ENCODE assay signal across 17 cellular contexts in genomic region chr2:157172239-157172638, GRCh38.
DNase-seq lines count a peak whose midpoint lies in the region; ATAC-seq and TF ChIP-seq lines count a peak whose summit lies in the region.
"Had no signal": no experiment of that assay in that cellular context is flagged by ENCODE, and none has a peak within 500 bp of the region (broad histone marks: within the 10 kb centered on the region; RNA-seq: fewer than 3 reads in every experiment).

No MANE protein-coding gene starts in this region.

- TF ChIP-seq CTCF in AG10803 (conservative IDR thresholded peaks at IDR 0.05; ENCODE audit: low read length) (no peak), PC-3 (conservative IDR thresholded peaks at IDR 0.05; ENCODE audit: low read depth, low read length) (no peak), MM.1S (IDR thresholded peaks at IDR 0.05; ENCODE audit: low read length) (no peak)

- H3K14ac ChIP-seq in mesenchymal stem cell (ENCODE audit: low read length in 2 of 2) = no peak overlapping the region

- no peak overlapping the region for H3K23ac ChIP-seq in mesenchymal stem cell (ENCODE audit: low read length in 2 of 2)

- CTCF ChIA-PET in PC-3 (lab: Charles Lee) = no interaction called here

- H3K4me1 ChIP-seq in PC-3 (ENCODE audit: insufficient read depth, low read length) = peaks cover 23% of the 10 kb centered on the region
- H3K4me1 ChIP-seq in mesenchymal stem cell (ENCODE audit: control insufficient read depth, insufficient read depth, low read depth, low read length) = peaks cover 2% of the 10 kb centered on the region
- H3K4me1 ChIP-seq in MM.1S (ENCODE audit: low read length) = no peaks in the 10 kb centered on the region
- H3K4me1 ChIP-seq: BLaER1 had no signal

- H3K4me3 ChIP-seq in AG10803 (ENCODE audit: low read length) (no peak overlapping the region), PC-3 (ENCODE audit: low read length) (no peak overlapping the region), mesenchymal stem cell (ENCODE audit: insufficient read depth in 1 of 2, low read depth in 1 of 2, low read length in 2 of 2) (no peak overlapping the region), MM.1S (ENCODE audit: low read length) (no peak overlapping the region)
- H3K4me3 ChIP-seq: BLaER1, PC-9, SK-N-MC had no signal

- no peaks in the 10 kb centered on the region for H3K79me1 ChIP-seq in mesenchymal stem cell (replicated peaks; ENCODE audit: low read length, poor library complexity, severe bottlenecking)

- no peaks in the 10 kb centered on the region for H3K79me2 ChIP-seq in PC-3 (ENCODE audit: low read length)
- no peaks in the 10 kb centered on the region for H3K79me2 ChIP-seq in MM.1S (ENCODE audit: low read length)

- H3K18ac ChIP-seq in mesenchymal stem cell (ENCODE audit: low read depth in 1 of 2, low read length in 2 of 2) = no peak overlapping the region

- no peak overlapping the region for H2BK15ac ChIP-seq in mesenchymal stem cell (ENCODE audit: low read depth, poor library complexity, severe bottlenecking)

- DNase-seq in AG10803 (ENCODE audit: low read depth) (peak; percentile 42), PC-3 (peak; percentile 43), epithelial cell of prostate (ENCODE audit: low read depth, low spot score) (peak; percentile 50), mesenchymal stem cell (peak; percentile 25), NCI-H1417 treated with DMSO at 0.1 percent for 48 hours (lab: John Stamatoyannopoulos, UW) (no peak), MM.1S (no peak)
- DNase-seq: CD8-positive, alpha-beta memory T cell; DND-41; GF-D8; NCI-H1105; NCI-H187; NCI-H748 treated with DMSO at 0.1 percent for 48 hours; PC-9 had no signal

- H2BK5ac ChIP-seq in mesenchymal stem cell (ENCODE audit: low read depth, low read length, poor library complexity, severe bottlenecking) = no peak overlapping the region

- no peak overlapping the region for H2BK12ac ChIP-seq in mesenchymal stem cell (ENCODE audit: low read length in 2 of 2)

- H3K36me3 ChIP-seq in PC-3 (ENCODE audit: low read depth, low read length) (no peaks in the 10 kb centered on the region), mesenchymal stem cell (ENCODE audit: control insufficient read depth in 1 of 2, insufficient read depth in 2 of 2, low read depth in 1 of 2, low read length in 2 of 2) (no peaks in the 10 kb centered on the region), MM.1S (replicated peaks; ENCODE audit: insufficient read depth, low read length) (no peaks in the 10 kb centered on the region)
- H3K36me3 ChIP-seq: BLaER1 had no signal

- POLR2A ChIA-PET in PC-3 (lab: Charles Lee; ENCODE audit: unreplicated experiment) = no interaction called here

- H3K9me2 ChIP-seq in PC-3 (replicated peaks; ENCODE audit: low read length) = no peaks in the 10 kb centered on the region
- no peaks in the 10 kb centered on the region for H3K9me2 ChIP-seq in MM.1S (replicated peaks; ENCODE audit: insufficient read depth, low read length)

- no peaks in the 10 kb centered on the region for H3K9me3 ChIP-seq in PC-3 (ENCODE audit: low read length)
- peaks cover 3% of the 10 kb centered on the region for H3K9me3 ChIP-seq in mesenchymal stem cell (ENCODE audit: control insufficient read depth, low read length)
- no peaks in the 10 kb centered on the region for H3K9me3 ChIP-seq in MM.1S (replicated peaks; ENCODE audit: insufficient read depth, low read length)
- H3K9me3 ChIP-seq: BLaER1 had no signal

- no peak overlapping the region for H4K8ac ChIP-seq in mesenchymal stem cell (ENCODE audit: low read length)

- H2BK120ac ChIP-seq in mesenchymal stem cell (ENCODE audit: low read depth, low read length) = no peak overlapping the region

- no peak overlapping the region for H3K4ac ChIP-seq in mesenchymal stem cell (ENCODE audit: low read depth in 1 of 2, low read length in 2 of 2)

- H3K27ac ChIP-seq in PC-3 (ENCODE audit: low read length) (no peak overlapping the region; the same call in 1 of the 2 replicates), epithelial cell of prostate (peak overlapping the region; percentile 53), mesenchymal stem cell (ENCODE audit: low read length, poor library complexity, severe bottlenecking) (no peak overlapping the region), MM.1S (ENCODE audit: low read length) (no peak overlapping the region)
- H3K27ac ChIP-seq: BLaER1, PC-9, SK-N-MC had no signal

- no peak for ATAC-seq in PC-3
- no peak for ATAC-seq in GM19467 (IDR thresholded peaks at IDR 0.05; ENCODE audit: unreplicated experiment)
- ATAC-seq: Right ventricle myocardium inferior had no signal

- H3K27me3 ChIP-seq in PC-3 (ENCODE audit: low read length) (no peaks in the 10 kb centered on the region), mesenchymal stem cell (ENCODE audit: control insufficient read depth in 1 of 2, insufficient read depth in 1 of 2, low read length in 2 of 2) (no peaks in the 10 kb centered on the region), MM.1S (replicated peaks; ENCODE audit: insufficient read depth, low read length) (no peaks in the 10 kb centered on the region)
- H3K27me3 ChIP-seq: BLaER1 had no signal

- no TSS peak for BruUV-seq in PC-3 (replicated peaks; lab: Mats Ljungman, UMichigan)

- no peak overlapping the region for H4K91ac ChIP-seq in mesenchymal stem cell (ENCODE audit: low read length)

- no peak overlapping the region for H2AFZ ChIP-seq in PC-3 (ENCODE audit: low read length)
- H2AFZ ChIP-seq in mesenchymal stem cell (ENCODE audit: low read depth, low read length) = no peak overlapping the region
- no peak overlapping the region for H2AFZ ChIP-seq in MM.1S (ENCODE audit: low read length)
- H2AFZ ChIP-seq: PC-9 had no signal

- H3K9ac ChIP-seq in PC-3 (ENCODE audit: low read length) (no peak overlapping the region), mesenchymal stem cell (ENCODE audit: low read length) (peak overlapping the region; percentile 85), MM.1S (ENCODE audit: low read length) (no peak overlapping the region)
- H3K9ac ChIP-seq: BLaER1 had no signal

- H4K20me1 ChIP-seq in PC-3 (ENCODE audit: low read length) = no peaks in the 10 kb centered on the region
- H4K20me1 ChIP-seq in MM.1S (ENCODE audit: insufficient read depth, low read length) = no peaks in the 10 kb centered on the region
- H4K20me1 ChIP-seq: BLaER1 had no signal

- intact Hi-C loops in PC-3 (cut with micrococcal nuclease) = no loop called here

- H3F3A ChIP-seq in PC-3 (ENCODE audit: low read length, unreplicated experiment) (no peaks in the 10 kb centered on the region), MM.1S (ENCODE audit: insufficient read depth, low read length) (no peaks in the 10 kb centered on the region)

- H3K4me2 ChIP-seq in PC-3 (ENCODE audit: low read length) (no peak overlapping the region), mesenchymal stem cell (ENCODE audit: low read length, poor library complexity, severe bottlenecking) (no peak overlapping the region), MM.1S (ENCODE audit: low read depth, low read length) (no peak overlapping the region)
- H3K4me2 ChIP-seq: BLaER1, PC-9 had no signal

- no peak overlapping the region for H2AK5ac ChIP-seq in mesenchymal stem cell (ENCODE audit: low read length, severe bottlenecking)

Comparison
In these comparisons a context has a peak if more than half of its experiments do, and no peak if none do; other contexts are left out.
1. DNase-seq: peak in AG10803 (single experiment), PC-3 (single experiment), epithelial cell of prostate (single experiment) and mesenchymal stem cell (single experiment); none in NCI-H1417 treated with DMSO at 0.1 percent for 48 hours (single experiment) and MM.1S (single experiment).